Comparison of ENCODE assay signal across 9 cellular contexts in genomic region chr13:108227651-108228272, GRCh38. TPM values are rescaled to one million over a fixed set of nuclear protein-coding genes. Genes with fewer than 3 reads are reported as not detected.
DNase-seq lines count a peak whose midpoint lies in the region; ATAC-seq, FAIRE-seq and TF ChIP-seq lines count a peak whose summit lies in the region.
"Had no signal": no experiment of that assay in that cellular context is flagged by ENCODE, and none has a peak within 500 bp of the region (broad histone marks: within the 10 kb centered on the region; RNA-seq: fewer than 3 reads in every experiment).

No MANE protein-coding gene starts in this region.

- H3K27ac ChIP-seq in PC-3 (ENCODE audit: low read length) (no peak overlapping the region), neural cell (ENCODE audit: low read length) (peak overlapping the region; percentile 83)

- DNase-seq in NCI-H1417 (lab: John Stamatoyannopoulos, UW) (peak; percentile 17 to 70 (median 36)), NCI-H1417 treated with DMSO at 0.1 percent for 48 hours (lab: John Stamatoyannopoulos, UW) (no peak), H54 (ENCODE audit: insufficient read length, low spot score) (no peak), PC-3 (peak; percentile 67)
- DNase-seq in effector CD4-positive, alpha-beta T cell, result peak; percentile 40
- DNase-seq in T-helper 2 cell treated with Interferon-gamma antibody and Interleukin-4, amounts not matched to agents 5 μg/mL and 100 μg/mL, for 36 hours (ENCODE audit: low spot score), result no peak

- TF ChIP-seq CTCF in PC-3 (conservative IDR thresholded peaks at IDR 0.05; ENCODE audit: low read depth, low read length) (peak; percentile 83), neural cell (IDR thresholded peaks at IDR 0.05; ENCODE audit: poor library complexity, severe bottlenecking) (peak; percentile 82)

- H3K4me3 ChIP-seq in PC-3 (ENCODE audit: low read length) (no peak overlapping the region), neural cell (ENCODE audit: low read length) (no peak overlapping the region)

- no peak for TF ChIP-seq POLR2A in H54 (IDR thresholded peaks at IDR 0.05; ENCODE audit: low read depth, low read length)

- TF ChIP-seq EP300 in neural cell (conservative IDR thresholded peaks at IDR 0.05; ENCODE audit: poor library complexity, severe bottlenecking), result no peak

- peaks cover 17% of the 10 kb centered on the region for H3K4me1 ChIP-seq in PC-3 (ENCODE audit: insufficient read depth, low read length)

- no peaks in the 10 kb centered on the region for H3K27me3 ChIP-seq in PC-3 (ENCODE audit: low read length)
- no peaks in the 10 kb centered on the region for H3K27me3 ChIP-seq in neural cell (ENCODE audit: insufficient read depth, low read depth, low read length)

- no peak overlapping the region for H3K9ac ChIP-seq in PC-3 (ENCODE audit: low read length)
- H3K9ac ChIP-seq in neural cell (ENCODE audit: low read length), result no peak overlapping the region

- no TSS peak for BruUV-seq in PC-3 (replicated peaks; lab: Mats Ljungman, UMichigan)

- H3K9me2 ChIP-seq in PC-3 (replicated peaks; ENCODE audit: low read length) (no peaks in the 10 kb centered on the region), neural cell (ENCODE audit: insufficient read depth, low read length) (no peaks in the 10 kb centered on the region)

- peak; percentile 84 for TF ChIP-seq RAD21 in neural cell (conservative IDR thresholded peaks at IDR 0.05)

- H3K4me3 Mint-ChIP-seq in T-helper 2 cell treated with Interferon-gamma antibody and Interleukin-4, amounts not matched to agents 5 μg/mL and 100 μg/mL, for 36 hours, result no peak overlapping the region

- H3K36me3 ChIP-seq in PC-3 (ENCODE audit: low read depth, low read length) (peaks cover 3% of the 10 kb centered on the region; the same call in 1 of the 2 replicates), neural cell (ENCODE audit: insufficient read depth, low read length) (no peaks in the 10 kb centered on the region)

- ATAC-seq in PC-3 (peak; percentile 18; the same call in 1 of the 2 replicates), GM21528 (IDR thresholded peaks at IDR 0.05; ENCODE audit: low FRiP score, unreplicated experiment) (no peak)

- peak; percentile 98 for FAIRE-seq in H54 (lab: Jason Lieb, UNC)

- no peak overlapping the region for H3K27ac Mint-ChIP-seq in T-helper 2 cell treated with Interferon-gamma antibody and Interleukin-4, amounts not matched to agents 5 μg/mL and 100 μg/mL, for 36 hours

- no peaks in the 10 kb centered on the region for H3K27me3 Mint-ChIP-seq in T-helper 2 cell treated with Interferon-gamma antibody and Interleukin-4, amounts not matched to agents 5 μg/mL and 100 μg/mL, for 36 hours (ENCODE audit: low read depth)
- H3K27me3 Mint-ChIP-seq: CD8-positive, alpha-beta memory T cell had no signal

- CTCF ChIA-PET in PC-3 (lab: Charles Lee), result no interaction called here

- H3K4me2 ChIP-seq in PC-3 (ENCODE audit: low read length), result no peak overlapping the region
- H3K4me2 ChIP-seq in neural cell (ENCODE audit: low read length), result no peak overlapping the region

- 0 out of 2 replicates have a peak, but pooled peaks cover 13% of the 10 kb centered on the region for H4K20me1 ChIP-seq in PC-3 (ENCODE audit: low read length)
- no peaks in the 10 kb centered on the region for H4K20me1 ChIP-seq in neural cell (ENCODE audit: insufficient read depth)

- intact Hi-C loops in PC-3 (cut with micrococcal nuclease), result loop anchor here (5.0 kb wide), 2 partner anchors 95 to 670 kb away; no protein-coding TSS in a partner anchor

- H3F3A ChIP-seq in PC-3 (ENCODE audit: low read length, unreplicated experiment) (no peaks in the 10 kb centered on the region), neural cell (ENCODE audit: insufficient read depth, low read length, poor library complexity, severe bottlenecking) (no peaks in the 10 kb centered on the region)

- H3K36me3 Mint-ChIP-seq in T-helper 2 cell treated with Interferon-gamma antibody and Interleukin-4, amounts not matched to agents 5 μg/mL and 100 μg/mL, for 36 hours (ENCODE audit: low read depth), result peaks cover 9% of the 10 kb centered on the region

- POLR2A ChIA-PET in PC-3 (lab: Charles Lee; ENCODE audit: unreplicated experiment), result no interaction called here

- peaks cover 23% of the 10 kb centered on the region for H3K4me1 Mint-ChIP-seq in T-helper 2 cell treated with Interferon-gamma antibody and Interleukin-4, amounts not matched to agents 5 μg/mL and 100 μg/mL, for 36 hours (ENCODE audit: low read depth)

- H3K9me3 Mint-ChIP-seq in T-helper 2 cell treated with Interferon-gamma antibody and Interleukin-4, amounts not matched to agents 5 μg/mL and 100 μg/mL, for 36 hours, result no peaks in the 10 kb centered on the region
- H3K9me3 Mint-ChIP-seq: CD8-positive, alpha-beta memory T cell had no signal

- H3K79me2 ChIP-seq in PC-3 (ENCODE audit: low read length), result peaks cover 48% of the 10 kb centered on the region
- peaks cover 44% of the 10 kb centered on the region for H3K79me2 ChIP-seq in neural cell (replicated peaks; ENCODE audit: insufficient read depth, low read length)

- H2AFZ ChIP-seq in PC-3 (ENCODE audit: low read length) (no peak overlapping the region), neural cell (ENCODE audit: low read depth, low read length) (no peak overlapping the region)

- H3K9me3 ChIP-seq in PC-3 (ENCODE audit: low read length) (no peaks in the 10 kb centered on the region), neural cell (ENCODE audit: low read length) (no peaks in the 10 kb centered on the region)

TF ChIP-seq in neural cell, 6 proteins besides CTCF, POLR2A, EP300 and RAD21:
- TF ChIP-seq TAF1 (IDR thresholded peaks at IDR 0.05; ENCODE audit: low read depth) (no peak), SMC3 (conservative IDR thresholded peaks at IDR 0.05; ENCODE audit: poor library complexity) (peak; percentile 84)

RNA-seq across cellular contexts. Expression of gene ABHD13, which starts 9.6 kb away (rescaled TPM):
- 2.9 and 3.9 TPM in 2 replicates for total RNA-seq in PC-3 (2014; rRNA removed)
- 12.0 and 14.4 TPM in 2 replicates for polyA plus RNA-seq in neural cell
- polyA minus RNA-seq in neural cell, result 29.9 and 32.1 TPM in 2 replicates

RNA-seq across cellular contexts. Expression of gene LIG4, which starts 12.4 kb away (rescaled TPM):
- total RNA-seq in PC-3 (2014; rRNA removed), result 4.6 and 5.4 TPM in 2 replicates
- 28.8 and 32.3 TPM in 2 replicates for polyA plus RNA-seq in neural cell
- 57.7 and 68.8 TPM in 2 replicates for polyA minus RNA-seq in neural cell

RNA-seq across cellular contexts. Expression of gene TNFSF13B, which starts 41.8 kb away (rescaled TPM):
- total RNA-seq in PC-3 (2014; rRNA removed), result 2.6 TPM in 1 of 2 replicates, not detected in the other
- 0.28 and 0.50 TPM in 2 replicates for polyA plus RNA-seq in neural cell
- polyA minus RNA-seq in neural cell, result 0.93 and 1.7 TPM in 2 replicates

Comparison
In these comparisons a context has a peak if more than half of its experiments do, and no peak if none do; other contexts are left out.
1. DNase-seq: peak in NCI-H1417 (3 of 3), PC-3 (single experiment) and effector CD4-positive, alpha-beta T cell (single experiment); none in NCI-H1417 treated with DMSO at 0.1 percent for 48 hours (single experiment), H54 (single experiment) and T-helper 2 cell treated with Interferon-gamma antibody and Interleukin-4, amounts not matched to agents 5 μg/mL and 100 μg/mL, for 36 hours (single experiment).